ENCODE assay signal across 8 cellular contexts in genomic region chr6:30326446-30327231, GRCh38. TPM values are rescaled to one million over a fixed set of nuclear protein-coding genes. Genes with fewer than 3 reads are reported as not detected.
DNase-seq lines count a peak whose midpoint lies in the region; ATAC-seq lines count a peak whose summit lies in the region.

Gene TRIM39 (plus strand): TSS chr6:30326927. CDS start chr6:30329318, 2,391 bp downstream.

- H3K9me3 ChIP-seq in BLaER1 treated with 17β-estradiol and CSF1 and Interleukin-3, amounts not matched to agents 10 nM and 100 nM (replicated peaks in 1 of 11): no peaks in the 10 kb centered on the region

- H4K20me1 ChIP-seq in BLaER1 treated with 17β-estradiol and CSF1 and Interleukin-3, amounts not matched to agents 10 nM and 100 nM: peaks cover 29 to 44% (median 39%) of the 10 kb centered on the region in 11 experiments; a peak in 20 of 22 replicates

- DNase-seq in NCI-H748 treated with DMSO at 0.1 percent for 48 hours (lab: John Stamatoyannopoulos, UW) (peak; percentile 83), cortex of kidney (lab: John Stamatoyannopoulos, UW) (peak; percentile 29), left lobe of liver (ENCODE audit: low spot score) (peak; percentile 88)
- DNase-seq in activated CD4-positive, alpha-beta T cell treated with anti-CD3 and anti-CD28 coated beads, Interleukin-2, amount 50 U/mL, for 1 hour: peak; percentile 86
- DNase-seq in stimulated activated CD4-positive, alpha-beta T cell treated with anti-CD3 and anti-CD28 coated beads, Interleukin-2, amount 100 ng/mL, for 24 hours: peak; percentile 88

- H3K9ac ChIP-seq in BLaER1 treated with 17β-estradiol and CSF1 and Interleukin-3, amounts not matched to agents 10 nM and 100 nM: peak within 1 kb of the TSS; percentile 86 to 97 (median 92)

- H3K4me1 ChIP-seq in BLaER1 treated with 17β-estradiol and CSF1 and Interleukin-3, amounts not matched to agents 10 nM and 100 nM: peaks cover 43 to 50% (median 47%) of the 10 kb centered on the region in 10 experiments

- ATAC-seq in GM19328 (IDR thresholded peaks at IDR 0.05; ENCODE audit: unreplicated experiment) (peak; percentile 66), HG03460 (IDR thresholded peaks at IDR 0.05; ENCODE audit: unreplicated experiment) (peak; percentile 64), left lobe of liver (peak; percentile 89)

- H3K27ac ChIP-seq in BLaER1 treated with 17β-estradiol and CSF1 and Interleukin-3, amounts not matched to agents 10 nM and 100 nM: peak within 1 kb of the TSS; percentile 87 to 97 (median 93)

- H3K4me2 ChIP-seq in BLaER1 treated with 17β-estradiol and CSF1 and Interleukin-3, amounts not matched to agents 10 nM and 100 nM: peak within 1 kb of the TSS; percentile 82 to 100 (median 94)

- peaks cover 25 to 52% (median 36%) of the 10 kb centered on the region in 11 experiments for H3K36me3 ChIP-seq in BLaER1 treated with 17β-estradiol and CSF1 and Interleukin-3, amounts not matched to agents 10 nM and 100 nM

- H3K4me3 ChIP-seq in BLaER1 treated with 17β-estradiol and CSF1 and Interleukin-3, amounts not matched to agents 10 nM and 100 nM: peak within 1 kb of the TSS; percentile 79 to 94 (median 82)

- no peaks in the 10 kb centered on the region for H3K27me3 ChIP-seq in BLaER1 treated with 17β-estradiol and CSF1 and Interleukin-3, amounts not matched to agents 10 nM and 100 nM

RNA-seq across cellular contexts. Expression of gene TRIM39, which starts in this region (rescaled TPM):
- total RNA-seq in left lobe of liver: 6.8 TPM

Comparison
In these comparisons a context has a peak if more than half of its experiments do, and no peak if none do; other contexts are left out.
1. Peak in every context shown above with its lines: DNase-seq, ATAC-seq, H3K4me3 ChIP-seq and H3K27ac ChIP-seq.
2. DNase-seq: peak in every context shown above with its lines; median percentile 88 in left lobe of liver; 88 in stimulated activated CD4-positive, alpha-beta T cell treated with anti-CD3 and anti-CD28 coated beads, Interleukin-2, amount 100 ng/mL, for 24 hours; 86 in activated CD4-positive, alpha-beta T cell treated with anti-CD3 and anti-CD28 coated beads, Interleukin-2, amount 50 U/mL, for 1 hour; 83 in NCI-H748 treated with DMSO at 0.1 percent for 48 hours; 29 in cortex of kidney.